Comparison of ENCODE assay signal across 22 cellular contexts in genomic region chr11:45869551-45869950, GRCh38. TPM values are rescaled to one million over a fixed set of nuclear protein-coding genes. Genes with fewer than 3 reads are reported as not detected.
DNase-seq lines count a peak whose midpoint lies in the region; TF ChIP-seq lines count a peak whose summit lies in the region.
"Had no signal": no experiment of that assay in that cellular context is flagged by ENCODE, and none has a peak within 500 bp of the region (broad histone marks: within the 10 kb centered on the region; RNA-seq: fewer than 3 reads in every experiment).

No MANE protein-coding gene starts in this region.

- H2AFZ ChIP-seq in neuronal stem cell (ENCODE audit: low read length) = no peak overlapping the region
- H2AFZ ChIP-seq: GM23248 had no signal

- H3K79me1 ChIP-seq in neuronal stem cell (ENCODE audit: low read depth, low read length) = no peaks in the 10 kb centered on the region

- H3K36me3 ChIP-seq in neuronal stem cell (replicated peaks in 1 of 2; ENCODE audit: control insufficient read depth in 2 of 2, insufficient read depth in 2 of 2, low read length in 2 of 2) (peaks cover 38 to 77% of the 10 kb centered on the region in 2 donors), subcutaneous abdominal adipose tissue (ENCODE audit: control insufficient read depth in 5 of 5, insufficient read depth in 5 of 5, low read length in 5 of 5) (peaks cover 7 to 99% (median 91%) of the 10 kb centered on the region in 5 donors), WERI-Rb-1 (peaks cover 51% of the 10 kb centered on the region)

- no peak overlapping the region for H4K8ac ChIP-seq in neuronal stem cell (ENCODE audit: low read depth, low read length)

- H3K4me3 Mint-ChIP-seq in chondrocyte (ENCODE audit: unreplicated experiment) = no peak overlapping the region
- H3K4me3 Mint-ChIP-seq: CD14-positive monocyte; CD4-positive, alpha-beta T cell; CD8-positive, alpha-beta memory T cell had no signal

- H3K27me3 ChIP-seq in neuronal stem cell (ENCODE audit: control insufficient read depth in 3 of 3, insufficient read depth in 3 of 3, low read depth in 1 of 3, low read length in 3 of 3) (no peaks in the 10 kb centered on the region), subcutaneous abdominal adipose tissue (ENCODE audit: control insufficient read depth in 5 of 5, insufficient read depth in 4 of 5, low read length in 5 of 5) (no peaks in the 10 kb centered on the region), WERI-Rb-1 (ENCODE audit: insufficient read depth, low read depth, severe bottlenecking) (no peaks in the 10 kb centered on the region)
- H3K27me3 ChIP-seq: BE2C; BLaER1 treated with 17β-estradiol and CSF1 and Interleukin-3, amounts not matched to agents 10 nM and 100 nM had no signal

- TF ChIP-seq CTCF in chondrocyte (IDR thresholded peaks at IDR 0.05) = no peak
- TF ChIP-seq CTCF in WERI-Rb-1 (IDR thresholded peaks at IDR 0.05; ENCODE audit: low read depth, low read length) = no peak

- H3K9ac ChIP-seq in neuronal stem cell (ENCODE audit: low read depth, low read length, poor library complexity) (no peak overlapping the region), subcutaneous abdominal adipose tissue (ENCODE audit: low read length in 5 of 5) (no peak overlapping the region)
- H3K9ac ChIP-seq: BLaER1 treated with 17β-estradiol and CSF1 and Interleukin-3, amounts not matched to agents 10 nM and 100 nM; GM23248 had no signal

- no peak overlapping the region for H4K91ac ChIP-seq in neuronal stem cell (ENCODE audit: low read depth, low read length, poor library complexity)

- H3K27ac ChIP-seq in neuronal stem cell (replicated peaks; ENCODE audit: low read length) (no peak overlapping the region), subcutaneous abdominal adipose tissue (ENCODE audit: low read depth, low read length) (peak overlapping the region; percentile 40), WERI-Rb-1 (no peak overlapping the region)
- H3K27ac ChIP-seq: A549; BLaER1 treated with 17β-estradiol and CSF1 and Interleukin-3, amounts not matched to agents 10 nM and 100 nM; GM23248 had no signal

- peak overlapping the region; percentile 14 for H3K14ac ChIP-seq in neuronal stem cell (ENCODE audit: low read length)

- H3K4me3 ChIP-seq in neuronal stem cell (ENCODE audit: low read length in 2 of 2) = no peak overlapping the region
- H3K4me3 ChIP-seq in subcutaneous abdominal adipose tissue (ENCODE audit: low read depth in 1 of 5, low read length in 5 of 5) = no peak overlapping the region
- H3K4me3 ChIP-seq in WERI-Rb-1 (ENCODE audit: low read depth, low read length) = no peak overlapping the region
- H3K4me3 ChIP-seq: A549; BLaER1 treated with 17β-estradiol and CSF1 and Interleukin-3, amounts not matched to agents 10 nM and 100 nM; GM23248 had no signal

- no peak overlapping the region for H2BK5ac ChIP-seq in neuronal stem cell (ENCODE audit: low read length)

- H3K4me1 Mint-ChIP-seq in chondrocyte (ENCODE audit: low read depth) = peaks cover 7% of the 10 kb centered on the region
- H3K4me1 Mint-ChIP-seq: CD14-positive monocyte; CD8-positive, alpha-beta memory T cell had no signal

- no peak overlapping the region for H3K18ac ChIP-seq in neuronal stem cell (ENCODE audit: low read length)

- no CpG with 5 or more reads among the region's 12 CpGs for WGBS in neuronal stem cell (ENCODE audit: extremely low coverage in 2 of 2, insufficient read length in 2 of 2, insufficient replicate concordance in 1 of 2), 2 donors

- H3K27me3 Mint-ChIP-seq in chondrocyte (ENCODE audit: low read depth) = no peaks in the 10 kb centered on the region
- H3K27me3 Mint-ChIP-seq: CD4-positive, alpha-beta T cell had no signal

- peaks cover 28% of the 10 kb centered on the region for H3K36me3 Mint-ChIP-seq in chondrocyte (ENCODE audit: low read depth)

- H3K9me3 ChIP-seq in neuronal stem cell (replicated peaks in 1 of 2; ENCODE audit: control insufficient read depth in 2 of 2, insufficient read depth in 1 of 2, low read depth in 1 of 2, low read length in 2 of 2) (peaks cover 0 to 3% of the 10 kb centered on the region in 2 donors), subcutaneous abdominal adipose tissue (ENCODE audit: control insufficient read depth in 5 of 5, low read length in 5 of 5) (no peaks in the 10 kb centered on the region), WERI-Rb-1 (ENCODE audit: severe bottlenecking) (no peaks in the 10 kb centered on the region)
- H3K9me3 ChIP-seq: A549; BE2C; BLaER1 treated with 17β-estradiol and CSF1 and Interleukin-3, amounts not matched to agents 10 nM and 100 nM had no signal

- H2BK15ac ChIP-seq in neuronal stem cell (ENCODE audit: low read length) = no peak overlapping the region

- no peaks in the 10 kb centered on the region for H3K9me3 Mint-ChIP-seq in chondrocyte (ENCODE audit: low read depth)
- H3K9me3 Mint-ChIP-seq: CD4-positive, alpha-beta T cell; CD8-positive, alpha-beta memory T cell had no signal

- peaks cover 0 to 2% of the 10 kb centered on the region in 2 donors for H3K4me1 ChIP-seq in neuronal stem cell (ENCODE audit: control insufficient read depth in 2 of 2, insufficient read depth in 1 of 2, low read depth in 1 of 2, low read length in 2 of 2)
- peaks cover 0 to 10% (median 0%) of the 10 kb centered on the region in 5 donors for H3K4me1 ChIP-seq in subcutaneous abdominal adipose tissue (ENCODE audit: control insufficient read depth in 5 of 5, insufficient read depth in 5 of 5, low read length in 5 of 5)
- H3K4me1 ChIP-seq: A549 had no signal

- H3K4me2 ChIP-seq in neuronal stem cell (ENCODE audit: insufficient read depth, low read length, poor library complexity, severe bottlenecking) = no peak overlapping the region
- H3K4me2 ChIP-seq: A549; BLaER1 treated with 17β-estradiol and CSF1 and Interleukin-3, amounts not matched to agents 10 nM and 100 nM had no signal

- H3K4ac ChIP-seq in neuronal stem cell (ENCODE audit: low read length) = no peak overlapping the region

- DNase-seq in chondrocyte (ENCODE audit: low spot score) (peak; percentile 78), neuronal stem cell (ENCODE audit: low spot score) (no peak), NCI-H526 treated with DMSO at 0.1 percent for 48 hours (lab: John Stamatoyannopoulos, UW) (no peak), NCI-H1930 (lab: John Stamatoyannopoulos, UW) (no peak), WERI-Rb-1 (no peak)
- DNase-seq: 8988T; ACHN; AML-193; BE2C; CD4-positive, alpha-beta T cell; CD8-positive, alpha-beta memory T cell; DMS 273 treated with DMSO at 0.1 percent for 48 hours; DMS79 treated with DMSO at 0.1 percent for 48 hours; GF-D8; GM23248; H7; HCEC 1CT had no signal

- H2AK5ac ChIP-seq in neuronal stem cell (ENCODE audit: low read depth, low read length) = no peak overlapping the region

- peak overlapping the region; percentile 34 for H2BK12ac ChIP-seq in neuronal stem cell (ENCODE audit: low read length)

- H2BK120ac ChIP-seq in neuronal stem cell (ENCODE audit: low read depth, low read length) = no peak overlapping the region

- no peak overlapping the region for H3K27ac Mint-ChIP-seq in chondrocyte (ENCODE audit: unreplicated experiment)
- H3K27ac Mint-ChIP-seq: CD4-positive, alpha-beta T cell had no signal

- H3K23ac ChIP-seq in neuronal stem cell (ENCODE audit: low read depth, low read length, poor library complexity) = no peak overlapping the region

RNA-seq across cellular contexts. Expression of gene MAPK8IP1, which starts 15.9 kb away (rescaled TPM):
- total RNA-seq in chondrocyte = 6.7 to 10.8 TPM (median 9.6 TPM) in 3 replicates
- polyA plus RNA-seq in neuronal stem cell (2013, experiment 1 of 2) = 13.4 TPM
- 11.6 TPM for polyA plus RNA-seq in neuronal stem cell (2013, experiment 2 of 2)
- polyA plus RNA-seq: CD14-positive monocyte had no signal

RNA-seq across cellular contexts. Expression of gene CRY2, which starts 22.3 kb away (rescaled TPM):
- 12.2 to 16.8 TPM (median 13.8 TPM) in 3 replicates for total RNA-seq in chondrocyte
- polyA plus RNA-seq in neuronal stem cell (2013, experiment 1 of 2) = 7.4 TPM
- polyA plus RNA-seq in neuronal stem cell (2013, experiment 2 of 2) = 7.4 TPM

RNA-seq across cellular contexts. Expression of gene FREY1, which starts 37.5 kb away (rescaled TPM):
- 0.49 to 1.4 TPM (median 0.80 TPM) in 3 replicates for total RNA-seq in chondrocyte
- 0.95 TPM for polyA plus RNA-seq in neuronal stem cell (2013, experiment 1 of 2)
- 0.93 TPM for polyA plus RNA-seq in neuronal stem cell (2013, experiment 2 of 2)
- total RNA-seq: GM23248 had no signal
- polyA plus RNA-seq: CD14-positive monocyte, GM23248 had no signal

RNA-seq across cellular contexts. Expression of gene PEX16, which starts 48.1 kb away (rescaled TPM):
- 17.5 to 22.8 TPM (median 20.4 TPM) in 3 replicates for total RNA-seq in chondrocyte
- polyA plus RNA-seq in neuronal stem cell (2013, experiment 1 of 2) = 23.1 TPM
- 19.6 TPM for polyA plus RNA-seq in neuronal stem cell (2013, experiment 2 of 2)

RNA-seq across cellular contexts. Expression of gene LARGE2, which starts 52.9 kb away (rescaled TPM):
- not detected in 3 replicates for total RNA-seq in chondrocyte
- polyA plus RNA-seq in neuronal stem cell (2013, experiment 1 of 2) = 16.5 TPM
- 15.7 TPM for polyA plus RNA-seq in neuronal stem cell (2013, experiment 2 of 2)
- total RNA-seq: G401, GM23248 had no signal
- polyA plus RNA-seq: CD14-positive monocyte, GM23248 had no signal
